Comparison of ENCODE assay signal across 28 cellular contexts in genomic region chr9:32956606-32957005, GRCh38.
"Had no signal": no experiment of that assay in that cellular context is flagged by ENCODE, and none has a peak within 500 bp of the region (broad histone marks: within the 10 kb centered on the region; RNA-seq: fewer than 3 reads in every experiment).

No MANE protein-coding gene starts in this region.

- H3K4me1 ChIP-seq: neural progenitor cell, parathyroid adenoma, psoas muscle, suprapubic skin, testis, transverse colon, upper lobe of left lung, vagina had no signal

- H3K9me3 Mint-ChIP-seq: natural killer cell; stimulated activated memory B cell treated with anti-CD40 and anti-IgM and Interleukin-4, amounts not matched to agents 10 μg/mL and 1 μg/mL and 100 μg/mL, for 72 hours; stimulated activated naive CD8-positive, alpha-beta T cell treated with anti-CD3 and anti-CD28 coated beads, Interleukin-15, amount 100 ng/mL, for 72 hours had no signal

- H3K36me3 Mint-ChIP-seq: natural killer cell had no signal

- H3K36me3 ChIP-seq: neural progenitor cell, ovary, transverse colon, vagina had no signal

- H2AFZ ChIP-seq: neural progenitor cell, parathyroid adenoma had no signal

- H3K79me2 ChIP-seq: parathyroid adenoma had no signal

- H3K4me3 Mint-ChIP-seq: naive thymus-derived CD4-positive, alpha-beta T cell; natural killer cell; nephron; neural progenitor cell; stimulated activated memory B cell treated with anti-CD40 and anti-IgM and Interleukin-4, amounts not matched to agents 10 μg/mL and 1 μg/mL and 100 μg/mL, for 72 hours; stimulated activated naive CD8-positive, alpha-beta T cell treated with anti-CD3 and anti-CD28 coated beads, Interleukin-15, amount 100 ng/mL, for 72 hours had no signal

- H3K27me3 Mint-ChIP-seq: progenitor cell of endocrine pancreas; stimulated activated memory B cell treated with anti-CD40 and anti-IgM and Interleukin-4, amounts not matched to agents 10 μg/mL and 1 μg/mL and 100 μg/mL, for 72 hours; stimulated activated naive CD8-positive, alpha-beta T cell treated with anti-CD3 and anti-CD28 coated beads, Interleukin-15, amount 100 ng/mL, for 72 hours had no signal

- H3K9me3 ChIP-seq: ovary, psoas muscle, suprapubic skin, testis, transverse colon, upper lobe of left lung, vagina had no signal

- H3K27me3 ChIP-seq: neural progenitor cell, ovary, suprapubic skin, testis, transverse colon, upper lobe of left lung, vagina had no signal

- ATAC-seq: naive thymus-derived CD4-positive, alpha-beta T cell; natural killer cell; stimulated activated memory B cell treated with anti-CD40 and anti-IgM and Interleukin-4, amounts not matched to agents 10 μg/mL and 1 μg/mL and 100 μg/mL, for 72 hours; stimulated activated naive CD8-positive, alpha-beta T cell treated with anti-CD3 and anti-CD28 coated beads, Interleukin-15, Interleukin-2, amounts not matched to agents 100 U/mL and 50 U/mL, for 24 hours had no signal

- H3K27ac ChIP-seq: neural progenitor cell, ovary, parathyroid adenoma, psoas muscle, spleen, suprapubic skin, testis, tibial artery, transverse colon, upper lobe of left lung, vagina had no signal

- H3K4me3 ChIP-seq: neural progenitor cell, ovary, psoas muscle, suprapubic skin, tibial artery, transverse colon, upper lobe of left lung, vagina had no signal

- DNase-seq: naive thymus-derived CD4-positive, alpha-beta T cell; natural killer cell; occipital lobe; posterior cingulate gyrus; small intestine; spleen; stimulated activated CD4-positive, alpha-beta T cell treated with anti-CD3 and anti-CD28 coated beads, Interleukin-12 subunit alpha, Interleukin-12 subunit beta, amount 100 ng/mL, for 4 hours; stimulated activated CD4-positive, alpha-beta T cell treated with anti-CD3 and anti-CD28 coated beads, Interleukin-1b, Interleukin-23, amount 100 ng/mL, for 48 hours; stimulated activated CD4-positive, alpha-beta T cell treated with anti-CD3 and anti-CD28 coated beads, Interleukin-4, amount 100 ng/mL, for 1 hour; stimulated activated CD4-positive, alpha-beta T cell treated with anti-CD3 and anti-CD28 coated beads, Interleukin-4, amount 100 ng/mL, for 4 hours; stimulated activated CD8-positive, alpha-beta memory T cell treated with anti-CD3 and anti-CD28 coated beads, Interleukin-4, amount 100 ng/mL, for 48 hours; stimulated activated naive CD4-positive, alpha-beta T cell; stimulated activated naive CD8-positive, alpha-beta T cell treated with anti-CD3 and anti-CD28 coated beads, Interleukin-15, amount 100 ng/mL, for 72 hours; stimulated activated naive CD8-positive, alpha-beta T cell treated with anti-CD3 and anti-CD28 coated beads, Interleukin-15, Interleukin-2, amounts not matched to agents 100 U/mL and 50 U/mL, for 24 hours; substantia nigra; testis; tibial artery; transverse colon had no signal

- H3K4me2 ChIP-seq: neural progenitor cell had no signal

- H3K4me1 Mint-ChIP-seq: naive thymus-derived CD4-positive, alpha-beta T cell; neural progenitor cell; stimulated activated memory B cell treated with anti-CD40 and anti-IgM and Interleukin-4, amounts not matched to agents 10 μg/mL and 1 μg/mL and 100 μg/mL, for 72 hours; stimulated activated naive CD8-positive, alpha-beta T cell treated with anti-CD3 and anti-CD28 coated beads, Interleukin-15, amount 100 ng/mL, for 72 hours had no signal

- H3K27ac Mint-ChIP-seq: naive thymus-derived CD4-positive, alpha-beta T cell; natural killer cell; neural progenitor cell; progenitor cell of endocrine pancreas; stimulated activated memory B cell treated with anti-CD40 and anti-IgM and Interleukin-4, amounts not matched to agents 10 μg/mL and 1 μg/mL and 100 μg/mL, for 72 hours; stimulated activated naive CD8-positive, alpha-beta T cell treated with anti-CD3 and anti-CD28 coated beads, Interleukin-15, amount 100 ng/mL, for 72 hours had no signal

- H3K9ac ChIP-seq: neural progenitor cell, parathyroid adenoma had no signal
